ENCODE assay signal across 8 cellular contexts in the genomic region with DNA sequence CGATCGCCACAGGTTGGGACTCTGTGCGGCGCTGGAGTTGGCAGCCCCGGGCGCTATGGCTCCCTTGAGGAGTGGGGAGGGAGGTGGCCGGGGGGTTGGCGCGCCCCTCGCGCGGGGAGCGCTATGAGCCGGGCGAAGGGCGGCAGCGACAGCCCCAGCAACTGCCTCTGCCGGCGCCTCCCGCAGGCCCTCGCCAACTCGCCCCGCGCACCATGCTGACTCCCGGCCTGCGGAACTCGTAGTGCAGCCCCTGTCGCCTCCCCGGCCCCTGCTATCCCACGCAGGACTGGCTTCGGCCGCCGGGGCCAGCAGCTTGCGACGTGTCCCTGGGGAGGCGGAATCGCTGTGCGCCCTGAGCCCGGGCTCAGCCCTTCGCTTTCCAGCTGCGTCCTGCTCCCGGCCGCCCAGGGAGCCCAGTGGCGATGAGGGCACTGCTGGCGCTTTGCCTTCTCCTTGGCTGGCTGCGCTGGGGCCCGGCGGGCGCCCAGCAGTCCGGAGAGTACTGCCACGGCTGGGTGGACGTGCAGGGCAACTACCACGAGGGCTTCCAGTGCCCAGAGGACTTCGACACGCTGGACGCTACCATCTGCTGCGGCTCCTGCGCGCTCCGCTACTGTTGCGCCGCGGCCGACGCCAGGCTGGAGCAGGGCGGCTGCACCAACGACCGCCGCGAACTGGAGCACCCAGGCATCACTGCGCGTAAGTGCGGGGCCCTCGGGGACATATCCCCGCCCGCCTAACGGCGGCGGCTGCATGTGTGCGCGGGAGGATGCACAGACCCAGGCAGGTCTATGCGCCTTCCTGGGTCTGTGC. TPM values are rescaled to one million over a fixed set of nuclear protein-coding genes. Genes with fewer than 3 reads are reported as not detected.
DNase-seq lines count a peak whose midpoint lies in the region; ATAC-seq and TF ChIP-seq lines count a peak whose summit lies in the region.

No MANE protein-coding gene starts in this region.

- H3K27me3 Mint-ChIP-seq in CD4-positive, alpha-beta T cell, result peaks cover 67% of the 10 kb centered on the region
- H3K27me3 Mint-ChIP-seq in activated T-helper 1 cell treated with anti-CD3 and anti-CD28 coated beads, Interleukin-12 subunit alpha, Interleukin-12 subunit beta, Interleukin-2, Interleukin-4 antibody, amounts not matched to agents 30 ng/mL and 10 ng/mL and 1 ng/mL, durations not matched to agents 14 hours and 24 hours and 36 hours (ENCODE audit: insufficient read depth), result peaks cover 57% of the 10 kb centered on the region

- TF ChIP-seq POLR2A in sigmoid colon (IDR thresholded peaks at IDR 0.05), result no peak

- CTCF ChIA-PET in CD4-positive, alpha-beta T cell (lab: Charles Lee), result no interaction called here

- intact Hi-C loops in CD4-positive, alpha-beta T cell (cut with DNase I, micrococcal nuclease), result no loop called here
- intact Hi-C loops in activated T-helper 1 cell treated with anti-CD3 and anti-CD28 coated beads, Interleukin-12 subunit alpha, Interleukin-12 subunit beta, Interleukin-2, Interleukin-4 antibody, amounts not matched to agents 30 ng/mL and 10 ng/mL and 1 ng/mL, durations not matched to agents 14 hours and 24 hours and 36 hours (cut with micrococcal nuclease), result loop anchor here (2.0 to 5.0 kb wide), 2 partner anchors 247 to 521 kb away; no protein-coding TSS in a partner anchor
- intact Hi-C loops in sigmoid colon (cut with DNase I), result no loop called here

- peaks cover 41% of the 10 kb centered on the region for H3K27me3 ChIP-seq in CD4-positive, alpha-beta T cell (ENCODE audit: control insufficient read depth, insufficient read depth, low read length)
- H3K27me3 ChIP-seq in hepatocyte (peaks cover 90% of the 10 kb centered on the region), sigmoid colon (peaks cover 17 to 69% (median 32%) of the 10 kb centered on the region in 3 donors)

- no peaks in the 10 kb centered on the region for H3K9me3 Mint-ChIP-seq in CD4-positive, alpha-beta T cell
- no peaks in the 10 kb centered on the region for H3K9me3 Mint-ChIP-seq in activated T-helper 1 cell treated with anti-CD3 and anti-CD28 coated beads, Interleukin-12 subunit alpha, Interleukin-12 subunit beta, Interleukin-2, Interleukin-4 antibody, amounts not matched to agents 30 ng/mL and 10 ng/mL and 1 ng/mL, durations not matched to agents 14 hours and 24 hours and 36 hours

- 2% methylated on average over 69 of the region's 82 CpGs for WGBS in hepatocyte (ENCODE audit: low lambda C conversion rate, missing lambda C conversion rate)
- 1% methylated on average over 82 of the region's 82 CpGs for WGBS in sigmoid colon, 2 donors

- H3K4me2 ChIP-seq in hepatocyte, result peak overlapping the region; percentile 98

- peaks cover 28% of the 10 kb centered on the region for H3K4me1 Mint-ChIP-seq in CD4-positive, alpha-beta T cell (ENCODE audit: low read depth)
- H3K4me1 Mint-ChIP-seq in activated T-helper 1 cell treated with anti-CD3 and anti-CD28 coated beads, Interleukin-12 subunit alpha, Interleukin-12 subunit beta, Interleukin-2, Interleukin-4 antibody, amounts not matched to agents 30 ng/mL and 10 ng/mL and 1 ng/mL, durations not matched to agents 14 hours and 24 hours and 36 hours (ENCODE audit: low read depth), result peaks cover 17% of the 10 kb centered on the region

- no peaks in the 10 kb centered on the region for H3K36me3 Mint-ChIP-seq in CD4-positive, alpha-beta T cell (ENCODE audit: low read depth)
- H3K36me3 Mint-ChIP-seq in activated T-helper 1 cell treated with anti-CD3 and anti-CD28 coated beads, Interleukin-12 subunit alpha, Interleukin-12 subunit beta, Interleukin-2, Interleukin-4 antibody, amounts not matched to agents 30 ng/mL and 10 ng/mL and 1 ng/mL, durations not matched to agents 14 hours and 24 hours and 36 hours (ENCODE audit: low read depth), result no peaks in the 10 kb centered on the region

- no peaks in the 10 kb centered on the region for H3K9me3 ChIP-seq in CD4-positive, alpha-beta T cell (ENCODE audit: control insufficient read depth, low read length)
- H3K9me3 ChIP-seq in hepatocyte (ENCODE audit: low read depth) (no peaks in the 10 kb centered on the region), sigmoid colon (no peaks in the 10 kb centered on the region)

- H4K20me1 ChIP-seq in hepatocyte (ENCODE audit: insufficient read depth, poor library complexity, severe bottlenecking), result no peaks in the 10 kb centered on the region

- ATAC-seq in CD4-positive, alpha-beta T cell (ENCODE audit: poor library complexity), result no peak
- ATAC-seq in GM19372 (IDR thresholded peaks at IDR 0.05; ENCODE audit: low read depth, unreplicated experiment), result peak; percentile 38
- ATAC-seq in HG03469 (IDR thresholded peaks at IDR 0.05; ENCODE audit: unreplicated experiment), result peak; percentile 36

- POLR2A ChIA-PET in CD4-positive, alpha-beta T cell (lab: Charles Lee), result no interaction called here

- no peaks in the 10 kb centered on the region for H3K9me2 ChIP-seq in hepatocyte (replicated peaks; ENCODE audit: insufficient read depth)

- no peaks in the 10 kb centered on the region for H3K36me3 ChIP-seq in hepatocyte (replicated peaks; ENCODE audit: insufficient read depth, low read depth)
- no peaks in the 10 kb centered on the region for H3K36me3 ChIP-seq in sigmoid colon

- peak overlapping the region; percentile 84 for H3K4me3 Mint-ChIP-seq in CD4-positive, alpha-beta T cell
- peak overlapping the region; percentile 80 for H3K4me3 Mint-ChIP-seq in activated T-helper 1 cell treated with anti-CD3 and anti-CD28 coated beads, Interleukin-12 subunit alpha, Interleukin-12 subunit beta, Interleukin-2, Interleukin-4 antibody, amounts not matched to agents 30 ng/mL and 10 ng/mL and 1 ng/mL, durations not matched to agents 14 hours and 24 hours and 36 hours

- no peak for DNase-seq in CD4-positive, alpha-beta T cell
- DNase-seq in activated T-helper 1 cell treated with anti-CD3 and anti-CD28 coated beads, Interleukin-12 subunit alpha, Interleukin-12 subunit beta, Interleukin-2, Interleukin-4 antibody, amounts not matched to agents 30 ng/mL and 10 ng/mL and 1 ng/mL, durations not matched to agents 14 hours and 24 hours and 36 hours (ENCODE audit: low spot score), result no peak
- DNase-seq in hepatocyte (ENCODE audit: low spot score), result peak; percentile 18
- no peak for DNase-seq in sigmoid colon
- no peak for DNase-seq in SHP77 (lab: John Stamatoyannopoulos, UW)
- no peak for DNase-seq in hippocampal formation (lab: John Stamatoyannopoulos, UW)

- H3K79me2 ChIP-seq in hepatocyte, result no peaks in the 10 kb centered on the region

- peak overlapping the region; percentile 53 for H2AFZ ChIP-seq in hepatocyte

- H3K27ac ChIP-seq in CD4-positive, alpha-beta T cell (ENCODE audit: low read depth, low read length), result no peak overlapping the region
- no peak overlapping the region for H3K27ac ChIP-seq in hepatocyte
- H3K27ac ChIP-seq in sigmoid colon, result peak overlapping the region; percentile 50 to 72 (median 56)

- H3K4me1 ChIP-seq in hepatocyte (ENCODE audit: insufficient read depth) (peaks cover 27% of the 10 kb centered on the region), sigmoid colon (peaks cover 0 to 28% (median 27%) of the 10 kb centered on the region in 4 donors)

- H3K27ac Mint-ChIP-seq in CD4-positive, alpha-beta T cell, result no peak overlapping the region
- H3K27ac Mint-ChIP-seq in activated T-helper 1 cell treated with anti-CD3 and anti-CD28 coated beads, Interleukin-12 subunit alpha, Interleukin-12 subunit beta, Interleukin-2, Interleukin-4 antibody, amounts not matched to agents 30 ng/mL and 10 ng/mL and 1 ng/mL, durations not matched to agents 14 hours and 24 hours and 36 hours, result no peak overlapping the region

- no peak for TF ChIP-seq EP300 in sigmoid colon (IDR thresholded peaks at IDR 0.05)

- H3K4me3 ChIP-seq in hepatocyte (peak overlapping the region; percentile 39), sigmoid colon (peak overlapping the region; percentile 31 to 54 (median 48))

- TF ChIP-seq CTCF in CD4-positive, alpha-beta T cell (IDR thresholded peaks at IDR 0.05), result no peak
- no peak for TF ChIP-seq CTCF in hepatocyte (IDR thresholded peaks at IDR 0.05; ENCODE audit: poor library complexity)
- no peak for TF ChIP-seq CTCF in sigmoid colon (IDR thresholded peaks at IDR 0.05)

RNA-seq across cellular contexts. Expression of a gene that starts 0.6 kb away (rescaled TPM):
- total RNA-seq in CD4-positive, alpha-beta T cell, result not detected
- total RNA-seq in activated T-helper 1 cell treated with anti-CD3 and anti-CD28 coated beads, Interleukin-12 subunit alpha, Interleukin-12 subunit beta, Interleukin-2, Interleukin-4 antibody, amounts not matched to agents 30 ng/mL and 10 ng/mL and 1 ng/mL, durations not matched to agents 14 hours and 24 hours and 36 hours, result not detected in 2 replicates
- 0.17 and 1.5 TPM in 2 replicates for total RNA-seq in hepatocyte
- polyA plus RNA-seq in hepatocyte, result not detected in 2 replicates
- total RNA-seq in sigmoid colon, result 10 to 100 TPM in 1 of 4 donors, 1 to 10 TPM in 3; 2.5 to 13.9 (median 4.3) TPM
- 1 to 10 TPM in 2 of 3 donors, not detected in 1; 2.1 to 7.2 TPM for polyA plus RNA-seq in sigmoid colon

Comparison
In these comparisons a context has a peak if more than half of its experiments do, and no peak if none do; other contexts are left out.
1. H3K27ac ChIP-seq: peak in sigmoid colon (4 of 4); none in CD4-positive, alpha-beta T cell (single experiment) and hepatocyte (single experiment).